Comparison of ENCODE assay signal across 25 cellular contexts in the genomic region with DNA sequence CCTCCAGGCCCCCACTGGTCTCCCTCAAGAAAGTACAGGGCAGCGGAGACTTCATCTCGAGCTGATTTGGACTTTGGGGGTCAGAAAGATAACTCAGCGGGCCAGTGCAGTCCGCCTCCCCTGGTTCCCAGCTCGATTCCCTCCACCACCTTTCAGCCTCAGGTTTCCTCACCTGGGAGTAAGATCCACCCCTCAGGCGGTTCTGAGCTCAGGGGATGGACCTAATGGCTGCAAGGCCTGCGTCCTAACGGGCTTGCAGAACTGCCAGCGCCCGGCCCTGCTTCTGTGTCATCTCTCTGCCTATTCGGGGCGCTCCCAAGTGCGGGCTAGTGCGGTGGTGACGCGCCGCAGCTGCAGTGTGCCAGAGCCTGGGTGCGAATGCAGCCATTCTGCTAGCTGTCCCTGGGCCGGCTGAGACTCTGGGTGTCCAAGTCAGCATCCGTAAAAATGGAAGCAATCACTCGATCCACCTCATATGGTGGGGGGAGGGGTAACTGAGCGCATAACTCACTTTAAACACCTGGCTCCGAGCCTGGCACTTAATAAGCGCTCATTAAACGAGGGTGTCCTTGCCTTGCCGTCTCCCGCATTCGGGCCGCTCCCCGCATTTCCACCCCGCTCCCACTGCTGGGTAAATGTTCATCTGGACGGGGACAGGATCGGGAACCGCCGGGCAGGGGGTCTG.
DNase-seq lines count a peak whose midpoint lies in the region; ATAC-seq, FAIRE-seq and TF ChIP-seq lines count a peak whose summit lies in the region.
"Had no signal": no experiment of that assay in that cellular context is flagged by ENCODE, and none has a peak within 500 bp of the region (broad histone marks: within the 10 kb centered on the region; RNA-seq: fewer than 3 reads in every experiment).

No MANE protein-coding gene starts in this region.

- H3K36me3 ChIP-seq in astrocyte (ENCODE audit: insufficient read depth, low read length) (no peaks in the 10 kb centered on the region), neuronal stem cell (replicated peaks in 1 of 2; ENCODE audit: control insufficient read depth in 2 of 2, insufficient read depth in 2 of 2, low read length in 2 of 2) (no peaks in the 10 kb centered on the region)
- H3K36me3 ChIP-seq: ovary, Peyer's patch, right atrium auricular region, stomach, upper lobe of left lung had no signal

- DNase-seq in DMS 273 (lab: John Stamatoyannopoulos, UW; ENCODE audit: unreplicated experiment): peak; percentile 31
- DNase-seq in DMS 273 treated with DMSO at 0.1 percent for 48 hours (lab: John Stamatoyannopoulos, UW): no peak
- DNase-seq in astrocyte (ENCODE audit: low read depth): no peak
- DNase-seq in neuronal stem cell (ENCODE audit: low spot score): no peak
- no peak for DNase-seq in COLO829 (ENCODE audit: low spot score)
- no peak for DNase-seq in occipital lobe (lab: John Stamatoyannopoulos, UW)
- DNase-seq: activated CD4-positive, alpha-beta T cell treated with anti-CD3 and anti-CD28 coated beads, Interleukin-2, amount 50 U/mL, for 48 hours; activated effector memory CD4-positive, alpha-beta T cell treated with anti-CD3 and anti-CD28 coated beads, Interleukin-2, amount 50 U/mL, for 16 hours; activated naive CD8-positive, alpha-beta T cell treated with anti-CD3 and anti-CD28 coated beads, Interleukin-2, amount 50 U/mL, for 24 hours; Caco-2; cortex of kidney; EL; HCEC 1CT; KG1; NK-92 treated with Interleukin-12 subunit alpha and Interleukin-12 subunit beta, amount 100 ng/mL, for 24 hours; ovary; Peyer's patch; stimulated activated CD4-positive, alpha-beta T cell treated with anti-CD3 and anti-CD28 coated beads, Interleukin-4, amount 100 ng/mL, for 24 hours; stomach had no signal

- H3K27me3 Mint-ChIP-seq in astrocyte (ENCODE audit: low read depth, unreplicated experiment): peaks cover 72% of the 10 kb centered on the region

- H3K18ac ChIP-seq in neuronal stem cell (ENCODE audit: low read length): peak overlapping the region; percentile 44

- H3K4me1 ChIP-seq in astrocyte (ENCODE audit: insufficient read depth, low read length) (peaks cover 3% of the 10 kb centered on the region), neuronal stem cell (ENCODE audit: control insufficient read depth in 2 of 2, insufficient read depth in 1 of 2, low read depth in 1 of 2, low read length in 2 of 2) (peaks cover 7 to 11% of the 10 kb centered on the region in 2 donors)
- H3K4me1 ChIP-seq: Caco-2 had no signal

- H3K23ac ChIP-seq in neuronal stem cell (ENCODE audit: low read depth, low read length, poor library complexity): peak overlapping the region; percentile 52

- H3K79me2 ChIP-seq in astrocyte (ENCODE audit: insufficient read depth, low read length): no peaks in the 10 kb centered on the region

- no peak overlapping the region for H2BK12ac ChIP-seq in neuronal stem cell (ENCODE audit: low read length)

- no peak overlapping the region for H2BK120ac ChIP-seq in neuronal stem cell (ENCODE audit: low read depth, low read length)

- peak overlapping the region; percentile 68 for H4K91ac ChIP-seq in neuronal stem cell (ENCODE audit: low read depth, low read length, poor library complexity)

- H3K27me3 ChIP-seq in astrocyte (ENCODE audit: insufficient read depth, low read length) (peaks cover 47% of the 10 kb centered on the region), neuronal stem cell (ENCODE audit: control insufficient read depth in 3 of 3, insufficient read depth in 3 of 3, low read depth in 1 of 3, low read length in 3 of 3) (peaks cover 7 to 63% (median 26%) of the 10 kb centered on the region in 3 experiments)
- H3K27me3 ChIP-seq: ovary had no signal

- no peak overlapping the region for H3K4me3 Mint-ChIP-seq in astrocyte (ENCODE audit: unreplicated experiment)
- H3K4me3 Mint-ChIP-seq: activated naive CD8-positive, alpha-beta T cell treated with anti-CD3 and anti-CD28 coated beads, Interleukin-2, amount 50 U/mL, for 24 hours; B cell had no signal

- no peaks in the 10 kb centered on the region for H3K79me1 ChIP-seq in neuronal stem cell (ENCODE audit: low read depth, low read length)

- no peaks in the 10 kb centered on the region for H3K4me1 Mint-ChIP-seq in astrocyte (ENCODE audit: low read depth, unreplicated experiment)
- H3K4me1 Mint-ChIP-seq: activated naive CD8-positive, alpha-beta T cell treated with anti-CD3 and anti-CD28 coated beads, Interleukin-2, amount 50 U/mL, for 24 hours; B cell had no signal

- H2BK15ac ChIP-seq in neuronal stem cell (ENCODE audit: low read length): peak overlapping the region; percentile 90

- H2AFZ ChIP-seq in astrocyte (ENCODE audit: low read depth, low read length): peak overlapping the region; percentile 66
- H2AFZ ChIP-seq in neuronal stem cell (ENCODE audit: low read length): peak overlapping the region; percentile 98

- FAIRE-seq in astrocyte (lab: Jason Lieb, UNC): no peak

- no peak for TF ChIP-seq CTCF in astrocyte (IDR thresholded peaks at IDR 0.05; ENCODE audit: insufficient read depth, low read depth, low read length)

- H3K27ac Mint-ChIP-seq in astrocyte (ENCODE audit: unreplicated experiment): no peak overlapping the region
- H3K27ac Mint-ChIP-seq: activated naive CD8-positive, alpha-beta T cell treated with anti-CD3 and anti-CD28 coated beads, Interleukin-2, amount 50 U/mL, for 24 hours; B cell had no signal

- H3K36me3 Mint-ChIP-seq in astrocyte (ENCODE audit: low read depth, unreplicated experiment): no peaks in the 10 kb centered on the region

- no peaks in the 10 kb centered on the region for H4K20me1 ChIP-seq in astrocyte (ENCODE audit: insufficient read depth, low read length)

- no peak overlapping the region for H3K27ac ChIP-seq in astrocyte (ENCODE audit: low read depth, low read length)
- H3K27ac ChIP-seq in neuronal stem cell (replicated peaks; ENCODE audit: low read length): no peak overlapping the region
- H3K27ac ChIP-seq: 22Rv1, ovary, Peyer's patch, right atrium auricular region, stomach, upper lobe of left lung had no signal

- H3K4me3 ChIP-seq in astrocyte (ENCODE audit: insufficient read depth, low read depth, low read length) (peak overlapping the region; percentile 42), iPS-18c (ENCODE audit: insufficient read depth, low read depth, low read length) (peak overlapping the region; percentile 63), neuronal stem cell (ENCODE audit: low read length in 2 of 2) (peak overlapping the region; percentile 32 to 76)
- H3K4me3 ChIP-seq: ovary, Peyer's patch, right atrium auricular region, upper lobe of left lung had no signal

- no peaks in the 10 kb centered on the region for H3K9me3 ChIP-seq in astrocyte (ENCODE audit: insufficient read depth, low read depth, low read length)
- H3K9me3 ChIP-seq in iPS-18c (ENCODE audit: control insufficient read depth, insufficient read depth, low read length): peaks cover 2% of the 10 kb centered on the region
- H3K9me3 ChIP-seq in neuronal stem cell (replicated peaks in 1 of 2; ENCODE audit: control insufficient read depth in 2 of 2, insufficient read depth in 1 of 2, low read depth in 1 of 2, low read length in 2 of 2): no peaks in the 10 kb centered on the region
- H3K9me3 ChIP-seq: Caco-2, ovary, Peyer's patch, right atrium auricular region, stomach, upper lobe of left lung had no signal

- no peaks in the 10 kb centered on the region for H3K9me3 Mint-ChIP-seq in astrocyte (ENCODE audit: unreplicated experiment)
- H3K9me3 Mint-ChIP-seq: activated naive CD8-positive, alpha-beta T cell treated with anti-CD3 and anti-CD28 coated beads, Interleukin-2, amount 50 U/mL, for 24 hours had no signal

- no peak overlapping the region for H3K14ac ChIP-seq in neuronal stem cell (ENCODE audit: low read length)

- H3K9ac ChIP-seq in astrocyte (ENCODE audit: low read length) (no peak overlapping the region), neuronal stem cell (ENCODE audit: low read depth, low read length, poor library complexity) (peak overlapping the region; percentile 33)

- H3K4ac ChIP-seq in neuronal stem cell (ENCODE audit: low read length): no peak overlapping the region

- no peak for ATAC-seq in GM21528 (IDR thresholded peaks at IDR 0.05; ENCODE audit: low FRiP score, unreplicated experiment)
- ATAC-seq: activated naive CD8-positive, alpha-beta T cell treated with anti-CD3 and anti-CD28 coated beads, Interleukin-2, amount 50 U/mL, for 24 hours had no signal

- no peak overlapping the region for H4K8ac ChIP-seq in neuronal stem cell (ENCODE audit: low read depth, low read length)

- no peak overlapping the region for H2BK5ac ChIP-seq in neuronal stem cell (ENCODE audit: low read length)

- peak overlapping the region; percentile 20 for H2AK5ac ChIP-seq in neuronal stem cell (ENCODE audit: low read depth, low read length)

- H3K4me2 ChIP-seq in astrocyte (ENCODE audit: low read length) (peak overlapping the region; percentile 81), neuronal stem cell (ENCODE audit: insufficient read depth, low read length, poor library complexity, severe bottlenecking) (peak overlapping the region; percentile 86)

- WGBS in neuronal stem cell (ENCODE audit: extremely low coverage in 2 of 2, insufficient read length in 2 of 2, insufficient replicate concordance in 1 of 2), 2 donors: no CpG with 5 or more reads among the region's 35 CpGs
